21 cellular contexts compared by ENCODE assay signal in the genomic region with DNA sequence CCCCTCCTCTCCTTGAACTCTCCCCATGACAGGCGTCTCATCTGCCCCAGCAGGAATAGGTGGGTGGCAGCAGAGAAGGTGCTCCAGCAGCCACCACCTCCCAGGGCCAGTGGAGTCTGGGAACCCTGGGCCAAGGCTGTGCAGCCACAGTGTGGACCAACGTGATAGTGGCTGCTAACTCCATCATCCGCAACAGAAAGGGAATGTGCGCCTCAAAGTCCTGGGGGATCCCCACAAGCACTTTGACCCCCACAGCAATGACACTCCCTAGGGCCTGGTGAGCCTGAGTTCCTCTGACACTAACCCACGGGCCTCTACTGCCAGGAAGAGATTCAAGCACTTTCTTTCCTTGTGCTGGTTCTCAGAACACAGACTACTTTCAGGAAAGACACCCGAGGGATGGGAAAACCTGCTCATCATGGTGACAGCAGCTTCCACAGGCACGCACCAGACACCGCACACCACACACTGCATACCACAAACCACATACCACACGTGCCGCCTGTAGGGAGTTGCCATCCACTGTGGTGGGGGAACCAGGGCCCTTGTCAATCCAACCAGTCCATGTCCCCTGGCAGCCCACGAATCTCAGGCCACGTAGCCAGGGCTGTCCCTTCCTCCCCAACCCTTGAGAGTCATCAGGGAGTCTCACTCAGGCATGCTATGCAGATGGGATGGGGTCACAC. TPM values are rescaled to one million over a fixed set of nuclear protein-coding genes. Genes with fewer than 3 reads are reported as not detected.
DNase-seq lines count a peak whose midpoint lies in the region; ATAC-seq and TF ChIP-seq lines count a peak whose summit lies in the region.
"Had no signal": no experiment of that assay in that cellular context is flagged by ENCODE, and none has a peak within 500 bp of the region (broad histone marks: within the 10 kb centered on the region; RNA-seq: fewer than 3 reads in every experiment).

No MANE protein-coding gene starts in this region.

- H3K36me3 ChIP-seq in Karpas-422 (ENCODE audit: insufficient read depth, low read length) (no peaks in the 10 kb centered on the region; the same call in 1 of the 2 replicates), osteoblast (ENCODE audit: insufficient read depth, low read length) (no peaks in the 10 kb centered on the region)
- H3K36me3 ChIP-seq: colonic mucosa, upper lobe of right lung had no signal

- H3K4me3 ChIP-seq in Karpas-422 (ENCODE audit: low read length) (no peak overlapping the region), osteoblast (ENCODE audit: insufficient read depth, low read length) (no peak overlapping the region)
- H3K4me3 ChIP-seq: colonic mucosa, upper lobe of right lung had no signal

- no peak overlapping the region for H3K4me2 ChIP-seq in Karpas-422 (ENCODE audit: low read depth, low read length, poor library complexity, severe bottlenecking)
- H3K4me2 ChIP-seq in osteoblast (ENCODE audit: insufficient read depth, low read length): no peak overlapping the region

- H2AFZ ChIP-seq in Karpas-422 (ENCODE audit: low read length): no peak overlapping the region
- no peak overlapping the region for H2AFZ ChIP-seq in osteoblast (ENCODE audit: low read length)
- H2AFZ ChIP-seq: parathyroid adenoma had no signal

- TF ChIP-seq CTCF in osteoblast (IDR thresholded peaks at IDR 0.05; ENCODE audit: extremely low read depth, low read depth, low read length): no peak

- no peaks in the 10 kb centered on the region for H3K27me3 ChIP-seq in Karpas-422 (ENCODE audit: low read length)
- no peaks in the 10 kb centered on the region for H3K27me3 ChIP-seq in osteoblast (ENCODE audit: insufficient read depth, low read length)
- H3K27me3 ChIP-seq: colonic mucosa, upper lobe of right lung had no signal

- peaks cover 21% of the 10 kb centered on the region for H3K4me1 ChIP-seq in Karpas-422 (ENCODE audit: low read length)
- H3K4me1 ChIP-seq in osteoblast (ENCODE audit: insufficient read depth, low read length): peaks cover 4% of the 10 kb centered on the region
- H3K4me1 ChIP-seq: parathyroid adenoma had no signal

- H3K79me2 ChIP-seq in Karpas-422 (ENCODE audit: low read length) (peaks cover 13% of the 10 kb centered on the region), osteoblast (ENCODE audit: insufficient read depth, low read length) (peaks cover 14% of the 10 kb centered on the region)
- H3K79me2 ChIP-seq: parathyroid adenoma had no signal

- H3K27ac ChIP-seq in Karpas-422 (ENCODE audit: low read length) (no peak overlapping the region), osteoblast (ENCODE audit: low read depth, low read length) (no peak overlapping the region)
- H3K27ac ChIP-seq: colonic mucosa, HL-60, parathyroid adenoma, upper lobe of right lung had no signal

- H3K9me3 Mint-ChIP-seq in activated CD4-positive, alpha-beta T cell treated with anti-CD3 and anti-CD28 coated beads, Interleukin-2, amount 10 ng/mL, durations not matched to agents 24 days and 14 days: no peaks in the 10 kb centered on the region
- no peaks in the 10 kb centered on the region for H3K9me3 Mint-ChIP-seq in activated naive CD8-positive, alpha-beta T cell (ENCODE audit: low read depth)
- H3K9me3 Mint-ChIP-seq: T-cell had no signal

- H3K9me2 ChIP-seq in Karpas-422 (replicated peaks; ENCODE audit: insufficient read depth, low read length): no peaks in the 10 kb centered on the region

- no peaks in the 10 kb centered on the region for H3K9me3 ChIP-seq in Karpas-422 (ENCODE audit: low read length)
- H3K9me3 ChIP-seq in osteoblast (ENCODE audit: low read depth, low read length): no peaks in the 10 kb centered on the region
- H3K9me3 ChIP-seq: colonic mucosa, upper lobe of right lung had no signal

- no peaks in the 10 kb centered on the region for H3K27me3 Mint-ChIP-seq in activated CD4-positive, alpha-beta T cell treated with anti-CD3 and anti-CD28 coated beads, Interleukin-2, amount 10 ng/mL, durations not matched to agents 24 days and 14 days
- H3K27me3 Mint-ChIP-seq in activated naive CD8-positive, alpha-beta T cell: no peaks in the 10 kb centered on the region
- H3K27me3 Mint-ChIP-seq: T-cell had no signal

- peaks cover 16% of the 10 kb centered on the region for H3K4me1 Mint-ChIP-seq in activated CD4-positive, alpha-beta T cell treated with anti-CD3 and anti-CD28 coated beads, Interleukin-2, amount 10 ng/mL, durations not matched to agents 24 days and 14 days
- H3K4me1 Mint-ChIP-seq in activated naive CD8-positive, alpha-beta T cell (ENCODE audit: low read depth): peaks cover 18% of the 10 kb centered on the region

- no peaks in the 10 kb centered on the region for H3K36me3 Mint-ChIP-seq in activated CD4-positive, alpha-beta T cell treated with anti-CD3 and anti-CD28 coated beads, Interleukin-2, amount 10 ng/mL, durations not matched to agents 24 days and 14 days (ENCODE audit: low read depth)
- no peaks in the 10 kb centered on the region for H3K36me3 Mint-ChIP-seq in activated naive CD8-positive, alpha-beta T cell
- H3K36me3 Mint-ChIP-seq: T-cell had no signal

- intact Hi-C loops in activated CD4-positive, alpha-beta T cell treated with anti-CD3 and anti-CD28 coated beads, Interleukin-2, amount 10 ng/mL, durations not matched to agents 24 days and 14 days (cut with micrococcal nuclease): no loop called here

- no peak overlapping the region for H3K4me3 Mint-ChIP-seq in activated CD4-positive, alpha-beta T cell treated with anti-CD3 and anti-CD28 coated beads, Interleukin-2, amount 10 ng/mL, durations not matched to agents 24 days and 14 days
- no peak overlapping the region for H3K4me3 Mint-ChIP-seq in activated naive CD8-positive, alpha-beta T cell

- no peak overlapping the region for H3K27ac Mint-ChIP-seq in activated CD4-positive, alpha-beta T cell treated with anti-CD3 and anti-CD28 coated beads, Interleukin-2, amount 10 ng/mL, durations not matched to agents 24 days and 14 days
- H3K27ac Mint-ChIP-seq in activated naive CD8-positive, alpha-beta T cell: peak overlapping the region; percentile 16

- 0 out of 2 replicates have a peak overlapping the region, but pooled peaks have one; percentile 5 for H3K9ac ChIP-seq in Karpas-422 (ENCODE audit: low read length)
- H3K9ac ChIP-seq: parathyroid adenoma had no signal

- ATAC-seq in GM21515 (IDR thresholded peaks at IDR 0.05; ENCODE audit: unreplicated experiment): no peak
- ATAC-seq: left colon, T-cell, upper lobe of right lung had no signal

- peak; percentile 68 for DNase-seq in activated CD4-positive, alpha-beta T cell treated with anti-CD3 and anti-CD28 coated beads, Interleukin-2, amount 10 ng/mL, durations not matched to agents 24 days and 14 days
- DNase-seq in activated CD4-positive, alpha-beta T cell treated with anti-CD3 and anti-CD28 coated beads for 1 hour: no peak
- no peak for DNase-seq in Karpas-422
- DNase-seq in osteoblast (ENCODE audit: insufficient read length, low spot score, missing footprints): peak; percentile 71
- DNase-seq in anterior cingulate cortex (lab: John Stamatoyannopoulos, UW): no peak
- no peak for DNase-seq in NCI-H146 treated with DMSO at 0.1 percent for 48 hours (lab: John Stamatoyannopoulos, UW; ENCODE audit: unreplicated experiment)
- DNase-seq: aorta; colonic mucosa; KBM-7; left colon; NCI-H1417 treated with DMSO at 0.1 percent for 48 hours; NK-92 treated with Interleukin-12 subunit alpha and Interleukin-12 subunit beta, amount 100 ng/mL, for 24 hours; T-cell; upper lobe of right lung had no signal

- H4K20me1 ChIP-seq in Karpas-422 (ENCODE audit: insufficient read depth, low read depth, low read length): no peaks in the 10 kb centered on the region
- peaks cover 6% of the 10 kb centered on the region for H4K20me1 ChIP-seq in osteoblast (ENCODE audit: insufficient read depth, low read length)

RNA-seq across cellular contexts. Expression of gene SLC25A1, which starts 3.4 kb away (rescaled TPM):
- total RNA-seq in activated CD4-positive, alpha-beta T cell treated with anti-CD3 and anti-CD28 coated beads, Interleukin-2, amount 10 ng/mL, durations not matched to agents 24 days and 14 days: 39.4 and 41.2 TPM in 2 replicates
- 163 and 270 TPM in 2 replicates for total RNA-seq in Karpas-422 (2014; rRNA removed; shearing (Covaris generic); ENCODE audit: low replicate concordance)
- 63.7 and 69.2 TPM in 2 replicates for total RNA-seq in osteoblast

RNA-seq across cellular contexts. Expression of gene GSC2, which starts 31.8 kb away (rescaled TPM):
- total RNA-seq in activated CD4-positive, alpha-beta T cell treated with anti-CD3 and anti-CD28 coated beads, Interleukin-2, amount 10 ng/mL, durations not matched to agents 24 days and 14 days: not detected in 2 replicates
- not detected in 2 replicates for total RNA-seq in Karpas-422 (2014; rRNA removed; shearing (Covaris generic); ENCODE audit: low replicate concordance)
- total RNA-seq in osteoblast: not detected in 2 replicates
- total RNA-seq: A172, aorta, colonic mucosa, fibroblast of villous mesenchyme, left colon, mucosa of gallbladder, T-cell, upper lobe of right lung had no signal

RNA-seq across cellular contexts. Expression of gene ESS2, which starts 37.5 kb away (rescaled TPM):
- total RNA-seq in activated CD4-positive, alpha-beta T cell treated with anti-CD3 and anti-CD28 coated beads, Interleukin-2, amount 10 ng/mL, durations not matched to agents 24 days and 14 days: 17.6 and 19.1 TPM in 2 replicates
- total RNA-seq in Karpas-422 (2014; rRNA removed; shearing (Covaris generic); ENCODE audit: low replicate concordance): 3.5 and 7.8 TPM in 2 replicates
- 19.4 and 22.1 TPM in 2 replicates for total RNA-seq in osteoblast

RNA-seq across cellular contexts. Expression of gene TSSK2, which starts 50.8 kb away (rescaled TPM):
- not detected in 2 replicates for total RNA-seq in activated CD4-positive, alpha-beta T cell treated with anti-CD3 and anti-CD28 coated beads, Interleukin-2, amount 10 ng/mL, durations not matched to agents 24 days and 14 days
- total RNA-seq in Karpas-422 (2014; rRNA removed; shearing (Covaris generic); ENCODE audit: low replicate concordance): not detected in 2 replicates
- total RNA-seq in osteoblast: not detected in 2 replicates
- total RNA-seq: A172, aorta, colonic mucosa, fibroblast of villous mesenchyme, left colon, mucosa of gallbladder, upper lobe of right lung had no signal

RNA-seq across cellular contexts. Expression of gene DGCR2, which starts 59.7 kb away (rescaled TPM):
- total RNA-seq in activated CD4-positive, alpha-beta T cell treated with anti-CD3 and anti-CD28 coated beads, Interleukin-2, amount 10 ng/mL, durations not matched to agents 24 days and 14 days: 23.8 and 25.5 TPM in 2 replicates
- total RNA-seq in Karpas-422 (2014; rRNA removed; shearing (Covaris generic); ENCODE audit: low replicate concordance): 18.6 and 31.1 TPM in 2 replicates
- 40.7 and 43.4 TPM in 2 replicates for total RNA-seq in osteoblast

Comparison
In these comparisons a context has a peak if more than half of its experiments do, and no peak if none do; other contexts are left out.
1. DNase-seq: peak in activated CD4-positive, alpha-beta T cell treated with anti-CD3 and anti-CD28 coated beads, Interleukin-2, amount 10 ng/mL, durations not matched to agents 24 days and 14 days (single experiment) and osteoblast (single experiment); none in activated CD4-positive, alpha-beta T cell treated with anti-CD3 and anti-CD28 coated beads for 1 hour (single experiment), Karpas-422 (single experiment), anterior cingulate cortex (0 of 58) and NCI-H146 treated with DMSO at 0.1 percent for 48 hours (single experiment).